In the genomic region with DNA sequence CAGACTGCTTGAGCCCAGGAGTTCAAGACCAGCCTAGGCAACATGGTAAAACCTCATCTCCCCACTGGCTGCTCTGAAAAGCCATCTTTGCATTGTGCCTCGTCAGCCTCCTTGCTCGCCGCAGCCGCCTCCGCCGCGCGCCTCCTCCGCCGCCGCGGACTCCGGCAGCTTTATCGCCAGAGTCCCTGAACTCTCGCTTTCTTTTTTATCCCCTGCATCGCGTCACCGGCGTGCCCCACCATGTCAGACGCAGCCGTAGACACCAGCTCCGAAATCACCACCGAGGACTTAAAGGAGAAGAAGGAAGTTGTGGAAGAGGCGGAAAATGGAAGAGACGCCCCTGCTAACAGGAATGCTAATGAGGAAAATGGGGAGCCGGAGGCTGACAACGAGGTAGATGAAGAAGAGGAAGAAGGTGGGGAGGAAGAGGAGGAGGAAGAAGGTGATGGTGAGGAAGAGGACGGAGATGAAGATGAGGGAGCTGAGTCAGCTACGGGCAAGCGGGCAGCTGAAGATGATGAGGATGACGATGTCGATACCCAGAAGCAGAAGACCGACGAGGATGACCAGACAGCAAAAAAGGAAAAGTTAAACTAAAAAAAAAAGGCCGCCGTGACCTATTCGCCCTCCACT, we compare ENCODE assay signal across 9 cellular contexts. TPM values are rescaled to one million over a fixed set of nuclear protein-coding genes. Genes with fewer than 3 reads are reported as not detected.
DNase-seq lines count a peak whose midpoint lies in the region; ATAC-seq lines count a peak whose summit lies in the region.
"Not testable (repeated sequence)": the region's sequence is repeated elsewhere in the genome, so short reads cannot be mapped to it uniquely, and the experiment has no call there.
"Had no signal": no experiment of that assay in that cellular context is flagged by ENCODE, and none has a peak within 500 bp of the region (broad histone marks: within the 10 kb centered on the region; RNA-seq: fewer than 3 reads in every experiment).

No MANE protein-coding gene starts in this region.

- H3K4me3 Mint-ChIP-seq in activated CD4-positive, alpha-beta T cell treated with anti-CD3 and anti-CD28 coated beads for 36 hours, result peak overlapping the region; percentile 72
- H3K4me3 Mint-ChIP-seq in activated naive CD8-positive, alpha-beta T cell, result peak overlapping the region; percentile 81

- POLR2A ChIA-PET in activated CD4-positive, alpha-beta T cell treated with anti-CD3 and anti-CD28 coated beads for 36 hours (lab: Charles Lee), result not testable (repeated sequence)

- intact Hi-C loops in activated CD4-positive, alpha-beta T cell treated with anti-CD3 and anti-CD28 coated beads for 36 hours (cut with DNase I, micrococcal nuclease), result not testable (repeated sequence)

- CTCF ChIA-PET in activated CD4-positive, alpha-beta T cell treated with anti-CD3 and anti-CD28 coated beads for 36 hours (lab: Charles Lee), result not testable (repeated sequence)

- H3K4me2 ChIP-seq in GM23248 (ENCODE audit: unreplicated experiment), result not testable (repeated sequence)

- peak overlapping the region; percentile 78 for H3K27ac Mint-ChIP-seq in activated CD4-positive, alpha-beta T cell treated with anti-CD3 and anti-CD28 coated beads for 36 hours
- H3K27ac Mint-ChIP-seq in activated naive CD8-positive, alpha-beta T cell, result peak overlapping the region; percentile 54

- H3K4me1 ChIP-seq in GM23248 (ENCODE audit: insufficient read depth), result not testable (repeated sequence)

- 0 out of 2 replicates have a peak overlapping the region, but pooled peaks have one; percentile 35 for H3K4me3 ChIP-seq in GM23248

- H3K9me3 ChIP-seq in GM23248 (ENCODE audit: low read depth), result not testable (repeated sequence)

- H3K9ac ChIP-seq in GM23248, result not testable (repeated sequence)

- not testable (repeated sequence) for H3K9me2 ChIP-seq in GM23248 (ENCODE audit: insufficient read depth)

- ATAC-seq in activated CD4-positive, alpha-beta T cell treated with anti-CD3 and anti-CD28 coated beads for 36 hours, result not testable (repeated sequence)

- H3K36me3 ChIP-seq in GM23248 (ENCODE audit: low read depth), result not testable (repeated sequence)

- not testable (repeated sequence) for H3K4me1 Mint-ChIP-seq in activated CD4-positive, alpha-beta T cell treated with anti-CD3 and anti-CD28 coated beads for 36 hours; activated naive CD8-positive, alpha-beta T cell (ENCODE audit: low read depth)

- H3K27ac ChIP-seq in GM23248, result not testable (repeated sequence)

- not testable (repeated sequence) for H4K20me1 ChIP-seq in GM23248 (ENCODE audit: insufficient read depth)

- WGBS in GM23248 (ENCODE audit: low coverage in 1 of 2, low lambda C conversion rate in 2 of 2, missing lambda C conversion rate in 2 of 2), 2 experiments, result 76 to 85% methylated on average over 29 to 37 of the region's 37 CpGs

- H3K27me3 Mint-ChIP-seq in activated CD4-positive, alpha-beta T cell treated with anti-CD3 and anti-CD28 coated beads for 36 hours; activated naive CD8-positive, alpha-beta T cell: not testable (repeated sequence)

- DNase-seq in GM23248, result not testable (repeated sequence)
- peak; percentile 35 for DNase-seq in activated CD4-positive, alpha-beta T cell treated with anti-CD3 and anti-CD28 coated beads for 36 hours
- peak; percentile 5 for DNase-seq in activated T-cell treated with anti-CD3 and anti-CD28 coated beads for 24 hours (ENCODE audit: low read depth)
- peak; percentile 18 for DNase-seq in mucosa of gallbladder (ENCODE audit: low spot score)
- peak; percentile 34 for DNase-seq in stimulated activated CD4-positive, alpha-beta T cell treated with anti-CD3 and anti-CD28 coated beads, Interleukin-1b, Interleukin-23, amount 100 ng/mL, for 48 hours
- DNase-seq in stimulated activated CD8-positive, alpha-beta memory T cell treated with anti-CD3 and anti-CD28 coated beads, Interleukin-7, amount 100 ng/mL, for 24 hours (ENCODE audit: low read depth), result peak; percentile 5

- H3K36me3 Mint-ChIP-seq in activated CD4-positive, alpha-beta T cell treated with anti-CD3 and anti-CD28 coated beads for 36 hours (ENCODE audit: low read depth), result peaks cover 11% of the 10 kb centered on the region
- H3K36me3 Mint-ChIP-seq in activated naive CD8-positive, alpha-beta T cell, result peaks cover 15% of the 10 kb centered on the region

- H2AFZ ChIP-seq in GM23248, result not testable (repeated sequence)

- H3F3A ChIP-seq in GM23248 (ENCODE audit: insufficient read depth), result not testable (repeated sequence)

- H3K9me3 Mint-ChIP-seq in activated CD4-positive, alpha-beta T cell treated with anti-CD3 and anti-CD28 coated beads for 36 hours (ENCODE audit: low read depth), result peaks cover 13% of the 10 kb centered on the region
- peaks cover 15% of the 10 kb centered on the region for H3K9me3 Mint-ChIP-seq in activated naive CD8-positive, alpha-beta T cell (ENCODE audit: low read depth)

- H3K27me3 ChIP-seq in GM23248 (replicated peaks; ENCODE audit: insufficient read depth), result not testable (repeated sequence)

- not testable (repeated sequence) for H3K79me2 ChIP-seq in GM23248 (ENCODE audit: insufficient read depth)

- in situ Hi-C loops in GM23248 (cut with MboI), result not testable (repeated sequence)

RNA-seq across cellular contexts. Expression of a gene that starts 40.3 kb away (rescaled TPM):
- total RNA-seq in GM23248 (2014; rRNA removed; shearing (Covaris generic)), result not detected in 2 replicates
- not detected in 2 replicates for polyA plus RNA-seq in GM23248 (2016; fragmentation: Nextera tagmentation; extraction: Ambion mirVana)
- total RNA-seq in activated CD4-positive, alpha-beta T cell treated with anti-CD3 and anti-CD28 coated beads for 36 hours, result 1 to 10 TPM; 7.3 to 7.7 TPM
- total RNA-seq in mucosa of gallbladder, result 13.5 TPM
- total RNA-seq: G401, HFFc6 had no signal
